In genomic region chr7:148222716-148223115, GRCh38 we compare ENCODE assay signal across 29 cellular contexts.
"Had no signal": no experiment of that assay in that cellular context is flagged by ENCODE, and none has a peak within 500 bp of the region (broad histone marks: within the 10 kb centered on the region; RNA-seq: fewer than 3 reads in every experiment).

No MANE protein-coding gene starts in this region.

- H3K27ac ChIP-seq: left ventricle myocardium inferior, ovary, sigmoid colon, spleen, testis, thyroid gland, transverse colon, upper lobe of left lung, vagina had no signal

- H3K27me3 ChIP-seq: ovary, sigmoid colon, spleen, testis, thyroid gland, transverse colon, upper lobe of left lung, vagina had no signal

- H3K9me3 ChIP-seq: ovary, sigmoid colon, testis, thyroid gland, transverse colon, upper lobe of left lung, vagina had no signal

- H3K27ac Mint-ChIP-seq: immature natural killer cell; mesothelial cell of epicardium; natural killer cell; nephron progenitor cell; progenitor cell of endocrine pancreas; stimulated activated effector memory CD8-positive, alpha-beta T cell treated with anti-CD3 and anti-CD28 coated beads, Interleukin-12 subunit alpha, Interleukin-12 subunit beta, amount 100 ng/mL, for 72 hours; stimulated activated naive CD8-positive, alpha-beta T cell treated with anti-CD3 and anti-CD28 coated beads, Interleukin-15, amount 100 ng/mL, for 72 hours had no signal

- H3K36me3 ChIP-seq: left ventricle myocardium inferior, ovary, sigmoid colon, spleen, thyroid gland, transverse colon, upper lobe of left lung, vagina had no signal

- H3K27me3 Mint-ChIP-seq: progenitor cell of endocrine pancreas; stimulated activated naive CD8-positive, alpha-beta T cell treated with anti-CD3 and anti-CD28 coated beads, Interleukin-15, amount 100 ng/mL, for 72 hours had no signal

- H3K36me3 Mint-ChIP-seq: immature natural killer cell; mesothelial cell of epicardium; natural killer cell; stimulated activated effector memory CD8-positive, alpha-beta T cell treated with anti-CD3 and anti-CD28 coated beads, Interleukin-12 subunit alpha, Interleukin-12 subunit beta, amount 100 ng/mL, for 72 hours had no signal

- ATAC-seq: left colon; natural killer cell; right cardiac atrium; stimulated activated effector memory CD8-positive, alpha-beta T cell treated with anti-CD3 and anti-CD28 coated beads, Interleukin-12 subunit alpha, Interleukin-12 subunit beta, amount 100 ng/mL, for 72 hours; stimulated activated naive CD8-positive, alpha-beta T cell treated with anti-CD3 and anti-CD28 coated beads, Interleukin-15, amount 100 ng/mL, for 72 hours had no signal

- H3K4me1 ChIP-seq: left ventricle myocardium inferior, sigmoid colon, spleen, testis, transverse colon, upper lobe of left lung, vagina had no signal

- FAIRE-seq: islet of Langerhans, kidney, small intestine had no signal

- DNase-seq: hypothalamus; immature natural killer cell; kidney; left colon; left ventricle myocardium inferior; mesendoderm; naive B cell; natural killer cell; nephron progenitor cell; ovary; retina; right cardiac atrium; sigmoid colon; small intestine; spleen; stimulated activated CD4-positive, alpha-beta T cell treated with anti-CD3 and anti-CD28 coated beads, Interleukin-4, amount 100 ng/mL, for 24 hours; stimulated activated naive CD4-positive, alpha-beta T cell treated with Interleukin-2 at 50 U/mL for 16 hours; stimulated activated naive CD8-positive, alpha-beta T cell treated with anti-CD3 and anti-CD28 coated beads, Interleukin-15, amount 100 ng/mL, for 72 hours; substantia nigra; testis; thyroid gland; transverse colon; upper lobe of left lung had no signal

- H3K4me3 Mint-ChIP-seq: immature natural killer cell; mesothelial cell of epicardium; natural killer cell; nephron progenitor cell; stimulated activated effector memory CD8-positive, alpha-beta T cell treated with anti-CD3 and anti-CD28 coated beads, Interleukin-12 subunit alpha, Interleukin-12 subunit beta, amount 100 ng/mL, for 72 hours; stimulated activated naive CD8-positive, alpha-beta T cell treated with anti-CD3 and anti-CD28 coated beads, Interleukin-15, amount 100 ng/mL, for 72 hours had no signal

- H3K9me3 Mint-ChIP-seq: immature natural killer cell, natural killer cell had no signal

- H3K4me3 ChIP-seq: left ventricle myocardium inferior, lung, ovary, sigmoid colon, spleen, testis, thyroid gland, transverse colon, upper lobe of left lung, vagina had no signal

- H3K4me1 Mint-ChIP-seq: immature natural killer cell; mesothelial cell of epicardium; naive B cell; natural killer cell; stimulated activated effector memory CD8-positive, alpha-beta T cell treated with anti-CD3 and anti-CD28 coated beads, Interleukin-12 subunit alpha, Interleukin-12 subunit beta, amount 100 ng/mL, for 72 hours; stimulated activated naive CD8-positive, alpha-beta T cell treated with anti-CD3 and anti-CD28 coated beads, Interleukin-15, amount 100 ng/mL, for 72 hours had no signal
